ENCODE assay signal across 37 cellular contexts in genomic region chr1:98932184-98932583, GRCh38.
"Had no signal": no experiment of that assay in that cellular context is flagged by ENCODE, and none has a peak within 500 bp of the region (broad histone marks: within the 10 kb centered on the region; RNA-seq: fewer than 3 reads in every experiment).

No MANE protein-coding gene starts in this region.

- FAIRE-seq: bronchial epithelial cell, TTC549 had no signal

- H3K4me1 Mint-ChIP-seq: activated B cell treated with CpG ODN at 0.5 μM for 24 hours; activated CD4-positive, alpha-beta T cell treated with anti-CD3 and anti-CD28 coated beads, Interleukin-2, amount 10 ng/mL, durations not matched to agents 24 days and 14 days; activated T-helper 17 cell treated with anti-CD3 and anti-CD28 coated beads, Interleukin-2, amount 50 U/mL, for 72 hours; brain had no signal

- H3K27ac ChIP-seq: adrenal gland, ascending aorta, cardiac muscle cell, VCaP had no signal

- H3K27me3 ChIP-seq: adrenal gland, ascending aorta, cardiac muscle cell had no signal

- H3K9me3 Mint-ChIP-seq: activated B cell treated with CpG ODN at 0.5 μM for 24 hours; activated CD4-positive, alpha-beta memory T cell treated with anti-CD3 and anti-CD28 coated beads for 36 hours; activated CD8-positive, alpha-beta T cell treated with anti-CD3 and anti-CD28 coated beads for 36 hours; activated naive CD4-positive, alpha-beta T cell treated with anti-CD3 and anti-CD28 coated beads for 36 hours; activated naive CD4-positive, alpha-beta T cell treated with anti-CD3 and anti-CD28 coated beads, Interleukin-2, amount 50 U/mL, for 72 hours; activated naive CD8-positive, alpha-beta T cell treated with anti-CD3 and anti-CD28 coated beads for 36 hours; activated T-cell treated with anti-CD3 and anti-CD28 coated beads, Interleukin-2, amount 50 U/mL, for 4 hours; activated T-helper 1 cell treated with anti-CD3 and anti-CD28 coated beads, Interleukin-12 subunit alpha, Interleukin-12 subunit beta, Interleukin-2, Interleukin-4 antibody, amounts not matched to agents 30 ng/mL and 10 ng/mL and 1 ng/mL, durations not matched to agents 14 hours and 24 hours and 36 hours; activated T-helper 17 cell treated with anti-CD3 and anti-CD28 coated beads, Interleukin-2, amount 50 U/mL, for 72 hours; brain; central memory CD8-positive, alpha-beta T cell; T-helper 1 cell treated with Interleukin-12 subunit alpha and Interleukin-12 subunit beta and Interleukin-4 antibody, amounts not matched to agents 30 μg/mL and 1 μg/mL, for 36 hours; T-helper 2 cell treated with Interferon-gamma antibody and Interleukin-4, amounts not matched to agents 5 μg/mL and 100 μg/mL, for 36 hours had no signal

- H3K4me1 ChIP-seq: adrenal gland, ascending aorta had no signal

- H3K4me3 ChIP-seq: adrenal gland, ascending aorta, cardiac muscle cell had no signal

- H3K27me3 Mint-ChIP-seq: activated B cell treated with CpG ODN at 0.5 μM for 24 hours; activated CD4-positive, alpha-beta T cell treated with anti-CD3 and anti-CD28 coated beads, Interleukin-2, amount 10 ng/mL, durations not matched to agents 24 days and 14 days; activated CD8-positive, alpha-beta T cell treated with anti-CD3 and anti-CD28 coated beads for 36 hours; activated naive CD8-positive, alpha-beta T cell treated with anti-CD3 and anti-CD28 coated beads for 36 hours had no signal

- H3K36me3 ChIP-seq: adrenal gland, ascending aorta, cardiac muscle cell had no signal

- H3K9me3 ChIP-seq: adrenal gland, ascending aorta had no signal

- DNase-seq: activated B cell treated with CpG ODN at 0.5 μM for 24 hours; activated CD4-positive, alpha-beta memory T cell treated with anti-CD3 and anti-CD28 coated beads for 36 hours; activated CD4-positive, alpha-beta T cell treated with anti-CD3 and anti-CD28 coated beads for 4 hours; activated CD4-positive, alpha-beta T cell treated with anti-CD3 and anti-CD28 coated beads, Interleukin-2, amount 10 ng/mL, durations not matched to agents 24 days and 14 days; activated CD4-positive, alpha-beta T cell treated with anti-CD3 and anti-CD28 coated beads, Interleukin-2, amount 50 U/mL, for 1 hour; activated CD4-positive, alpha-beta T cell treated with anti-CD3 and anti-CD28 coated beads, Interleukin-2, amount 50 U/mL, for 4 hours; activated CD4-positive, CD25-positive, alpha-beta regulatory T cell treated with anti-CD3 and anti-CD28 coated beads, Interleukin-2, amount 50 U/mL, for 72 hours; activated CD8-positive, alpha-beta memory T cell treated with anti-CD3 and anti-CD28 coated beads, Interleukin-2, amount 50 U/mL, for 4 hours; activated CD8-positive, alpha-beta T cell treated with anti-CD3 and anti-CD28 coated beads for 36 hours; activated effector memory CD4-positive, alpha-beta T cell treated with anti-CD3 and anti-CD28 coated beads, Interleukin-2, amount 50 U/mL, for 16 hours; activated gamma-delta T cell treated with Interleukin-2 at 50 U/mL for 16 hours; activated naive CD4-positive, alpha-beta T cell; activated naive CD4-positive, alpha-beta T cell treated with anti-CD3 and anti-CD28 coated beads for 36 hours; activated naive CD4-positive, alpha-beta T cell treated with anti-CD3 and anti-CD28 coated beads, Interleukin-2, amount 50 U/mL, for 16 hours; activated naive CD8-positive, alpha-beta T cell treated with anti-CD3 and anti-CD28 coated beads for 36 hours; activated T-cell treated with anti-CD3 and anti-CD28 coated beads for 4 hours; activated T-cell treated with anti-CD3 and anti-CD28 coated beads, Interleukin-2, amount 50 U/mL, for 1 hour; activated T-cell treated with anti-CD3 and anti-CD28 coated beads, Interleukin-2, amount 50 U/mL, for 4 hours; activated T-cell treated with anti-CD3 and anti-CD28 coated beads, Interleukin-2, amount 50 U/mL, for 72 hours; adrenal gland; amniotic stem cell; cerebellar nuclear complex; T-helper 1 cell; T-helper 2 cell; T-helper 9 cell had no signal

- H3K4me3 Mint-ChIP-seq: activated B cell treated with CpG ODN at 0.5 μM for 24 hours; activated CD4-positive, alpha-beta memory T cell treated with anti-CD3 and anti-CD28 coated beads for 36 hours; activated CD4-positive, alpha-beta T cell treated with anti-CD3 and anti-CD28 coated beads, Interleukin-2, amount 10 ng/mL, durations not matched to agents 24 days and 14 days; activated CD8-positive, alpha-beta T cell treated with anti-CD3 and anti-CD28 coated beads for 36 hours; activated naive CD4-positive, alpha-beta T cell treated with anti-CD3 and anti-CD28 coated beads for 36 hours; activated naive CD8-positive, alpha-beta T cell treated with anti-CD3 and anti-CD28 coated beads for 36 hours; activated T-cell treated with anti-CD3 and anti-CD28 coated beads, Interleukin-2, amount 50 U/mL, for 4 hours; activated T-cell treated with anti-CD3 and anti-CD28 coated beads, Interleukin-2, amount 50 U/mL, for 72 hours; activated T-helper 1 cell treated with anti-CD3 and anti-CD28 coated beads, Interleukin-12 subunit alpha, Interleukin-12 subunit beta, Interleukin-2, Interleukin-4 antibody, amounts not matched to agents 30 ng/mL and 10 ng/mL and 1 ng/mL, durations not matched to agents 14 hours and 24 hours and 36 hours; activated T-helper 17 cell treated with anti-CD3 and anti-CD28 coated beads, Interleukin-2, amount 50 U/mL, for 72 hours; brain; central memory CD8-positive, alpha-beta T cell; T-helper 1 cell treated with Interleukin-12 subunit alpha and Interleukin-12 subunit beta and Interleukin-4 antibody, amounts not matched to agents 30 μg/mL and 1 μg/mL, for 36 hours; T-helper 2 cell treated with Interferon-gamma antibody and Interleukin-4, amounts not matched to agents 5 μg/mL and 100 μg/mL, for 36 hours had no signal

- ATAC-seq: activated CD8-positive, alpha-beta T cell treated with anti-CD3 and anti-CD28 coated beads for 36 hours; activated naive CD4-positive, alpha-beta T cell treated with anti-CD3 and anti-CD28 coated beads, Interleukin-2, amount 50 U/mL, for 72 hours; activated T-cell treated with anti-CD3 and anti-CD28 coated beads, Interleukin-2, amount 50 U/mL, for 4 hours; activated T-cell treated with anti-CD3 and anti-CD28 coated beads, Interleukin-2, amount 50 U/mL, for 72 hours; activated T-helper 17 cell treated with anti-CD3 and anti-CD28 coated beads, Interleukin-2, amount 50 U/mL, for 72 hours had no signal

- H3K36me3 Mint-ChIP-seq: activated CD4-positive, alpha-beta memory T cell treated with anti-CD3 and anti-CD28 coated beads for 36 hours; activated naive CD4-positive, alpha-beta T cell treated with anti-CD3 and anti-CD28 coated beads, Interleukin-2, amount 50 U/mL, for 72 hours; activated naive CD8-positive, alpha-beta T cell treated with anti-CD3 and anti-CD28 coated beads for 36 hours had no signal

- H3K27ac Mint-ChIP-seq: activated B cell treated with CpG ODN at 0.5 μM for 24 hours; activated CD4-positive, alpha-beta memory T cell treated with anti-CD3 and anti-CD28 coated beads for 36 hours; activated CD4-positive, alpha-beta T cell treated with anti-CD3 and anti-CD28 coated beads, Interleukin-2, amount 10 ng/mL, durations not matched to agents 24 days and 14 days; activated CD8-positive, alpha-beta T cell treated with anti-CD3 and anti-CD28 coated beads for 36 hours; activated naive CD4-positive, alpha-beta T cell treated with anti-CD3 and anti-CD28 coated beads for 36 hours; activated naive CD4-positive, alpha-beta T cell treated with anti-CD3 and anti-CD28 coated beads, Interleukin-2, amount 50 U/mL, for 72 hours; activated naive CD8-positive, alpha-beta T cell treated with anti-CD3 and anti-CD28 coated beads for 36 hours; activated T-cell treated with anti-CD3 and anti-CD28 coated beads, Interleukin-2, amount 50 U/mL, for 72 hours; activated T-helper 1 cell treated with anti-CD3 and anti-CD28 coated beads, Interleukin-12 subunit alpha, Interleukin-12 subunit beta, Interleukin-2, Interleukin-4 antibody, amounts not matched to agents 30 ng/mL and 10 ng/mL and 1 ng/mL, durations not matched to agents 14 hours and 24 hours and 36 hours; activated T-helper 17 cell treated with anti-CD3 and anti-CD28 coated beads, Interleukin-2, amount 50 U/mL, for 72 hours; T-helper 1 cell treated with Interleukin-12 subunit alpha and Interleukin-12 subunit beta and Interleukin-4 antibody, amounts not matched to agents 30 μg/mL and 1 μg/mL, for 36 hours; T-helper 2 cell treated with Interferon-gamma antibody and Interleukin-4, amounts not matched to agents 5 μg/mL and 100 μg/mL, for 36 hours had no signal
